Comparison of ENCODE assay signal across 13 cellular contexts in the genomic region with DNA sequence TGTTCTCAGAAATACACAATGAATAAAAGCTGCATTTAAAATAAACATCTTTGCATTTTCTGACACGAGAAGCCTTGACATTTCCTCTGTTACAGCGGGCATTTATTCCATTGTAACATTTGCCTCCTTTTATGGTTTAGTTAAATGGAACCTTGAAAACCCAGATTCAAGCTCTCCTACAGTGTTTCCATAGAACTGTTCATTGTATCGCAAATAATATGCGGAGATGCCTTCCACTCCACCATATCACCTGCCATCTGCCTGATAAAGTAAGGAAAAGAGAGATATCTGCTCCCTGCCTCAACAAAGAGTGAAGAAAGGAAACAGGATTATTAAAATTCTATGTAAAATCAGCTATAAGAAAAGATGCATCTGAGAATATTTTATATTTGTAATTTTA.
"Had no signal": no experiment of that assay in that cellular context is flagged by ENCODE, and none has a peak within 500 bp of the region (broad histone marks: within the 10 kb centered on the region; RNA-seq: fewer than 3 reads in every experiment).

No MANE protein-coding gene starts in this region.

- H3K4me3 Mint-ChIP-seq: dendritic cell treated with granulocyte-macrophage colony-stimulating factor and Interleukin-4, amounts not matched to agents 40 ng/mL and 50 ng/mL, for 4 days; effector memory CD8-positive, alpha-beta T cell; natural killer cell treated with Interleukin-12 subunit alpha and Interleukin-12 subunit beta and Interleukin-15 and Interleukin-18, amount 100 ng/mL, for 72 hours had no signal

- H3K27me3 Mint-ChIP-seq: dendritic cell treated with granulocyte-macrophage colony-stimulating factor and Interleukin-4, amounts not matched to agents 40 ng/mL and 50 ng/mL, for 4 days; effector memory CD8-positive, alpha-beta T cell; natural killer cell treated with Interleukin-12 subunit alpha and Interleukin-12 subunit beta and Interleukin-15 and Interleukin-18, amount 100 ng/mL, for 72 hours had no signal

- H3K36me3 ChIP-seq: sigmoid colon had no signal

- H3K4me3 ChIP-seq: heart left ventricle, psoas muscle, sigmoid colon had no signal

- H3K9me3 Mint-ChIP-seq: dendritic cell treated with granulocyte-macrophage colony-stimulating factor and Interleukin-4, amounts not matched to agents 40 ng/mL and 50 ng/mL, for 4 days had no signal

- H3K27me3 ChIP-seq: heart left ventricle, sigmoid colon had no signal

- H3K27ac Mint-ChIP-seq: dendritic cell treated with granulocyte-macrophage colony-stimulating factor and Interleukin-4, amounts not matched to agents 40 ng/mL and 50 ng/mL, for 4 days; effector memory CD8-positive, alpha-beta T cell; natural killer cell treated with Interleukin-12 subunit alpha and Interleukin-12 subunit beta and Interleukin-15 and Interleukin-18, amount 100 ng/mL, for 72 hours had no signal

- H3K36me3 Mint-ChIP-seq: natural killer cell treated with Interleukin-12 subunit alpha and Interleukin-12 subunit beta and Interleukin-15 and Interleukin-18, amount 100 ng/mL, for 72 hours had no signal

- DNase-seq: activated CD4-positive, alpha-beta T cell treated with anti-CD3 and anti-CD28 coated beads for 1 hour; activated CD4-positive, alpha-beta T cell treated with anti-CD3 and anti-CD28 coated beads, Interleukin-2, amount 50 U/mL, for 4 hours; activated naive CD4-positive, alpha-beta T cell treated with anti-CD3 and anti-CD28 coated beads, Interleukin-2, amount 50 U/mL, for 16 hours; activated T-cell treated with anti-CD3 and anti-CD28 coated beads, Interleukin-2, amount 50 U/mL, for 1 hour; effector memory CD8-positive, alpha-beta T cell; heart left ventricle; mesendoderm; psoas muscle; sigmoid colon; stimulated activated CD4-positive, alpha-beta T cell treated with anti-CD3 and anti-CD28 coated beads, Interleukin-1b, Interleukin-23, amount 100 ng/mL, for 48 hours had no signal

- H3K9me3 ChIP-seq: heart left ventricle, psoas muscle, sigmoid colon had no signal

- H3K4me1 ChIP-seq: heart left ventricle, psoas muscle, sigmoid colon had no signal

- H3K27ac ChIP-seq: epithelial cell of prostate, heart left ventricle, psoas muscle, sigmoid colon had no signal

- ATAC-seq: effector memory CD8-positive, alpha-beta T cell; heart left ventricle; natural killer cell treated with Interleukin-12 subunit alpha and Interleukin-12 subunit beta and Interleukin-15 and Interleukin-18, amount 100 ng/mL, for 72 hours; psoas muscle had no signal
